Comparison of ENCODE assay signal across 21 cellular contexts in genomic region chr1:233714631-233715217, GRCh38.
DNase-seq lines count a peak whose midpoint lies in the region; FAIRE-seq and TF ChIP-seq lines count a peak whose summit lies in the region.
"Had no signal": no experiment of that assay in that cellular context is flagged by ENCODE, and none has a peak within 500 bp of the region (broad histone marks: within the 10 kb centered on the region; RNA-seq: fewer than 3 reads in every experiment).

No MANE protein-coding gene starts in this region.

- H3K27me3 ChIP-seq in esophagus muscularis mucosa (no peaks in the 10 kb centered on the region), SJCRH30 (no peaks in the 10 kb centered on the region)
- H3K27me3 ChIP-seq: breast epithelium, dorsolateral prefrontal cortex had no signal

- peak; percentile 51 for DNase-seq in COLO668 (lab: John Stamatoyannopoulos, UW; ENCODE audit: unreplicated experiment)
- peak; percentile 52 for DNase-seq in NCI-H1105 (lab: John Stamatoyannopoulos, UW)
- peak; percentile 89 for DNase-seq in NCI-H748 (lab: John Stamatoyannopoulos, UW; ENCODE audit: unreplicated experiment)
- DNase-seq in esophagus muscularis mucosa (ENCODE audit: extremely low spot score) = peak; percentile 45
- no peak for DNase-seq in SJCRH30
- DNase-seq in GM20000 (ENCODE audit: low spot score) = no peak
- DNase-seq in HK-2 (ENCODE audit: unreplicated experiment) = no peak
- no peak for DNase-seq in GM12892 (ENCODE audit: insufficient read length)
- DNase-seq: activated naive CD8-positive, alpha-beta T cell treated with anti-CD3 and anti-CD28 coated beads, Interleukin-2, amount 50 U/mL, for 24 hours; CD4-positive, alpha-beta memory T cell; erythroblast; KBM-7; lower lobe of right lung; MV-4-11; NCI-H345; OCI-M1; right cardiac atrium; T-helper 9 cell; trophoblast cell had no signal

- TF ChIP-seq EP300 in esophagus muscularis mucosa (IDR thresholded peaks at IDR 0.05) = no peak

- intact Hi-C loops in esophagus muscularis mucosa (cut with DNase I) = no loop called here

- H3K4me3 ChIP-seq in esophagus muscularis mucosa = no peak overlapping the region
- no peak overlapping the region for H3K4me3 ChIP-seq in SJCRH30
- H3K4me3 ChIP-seq: breast epithelium, dorsolateral prefrontal cortex, lower lobe of right lung had no signal

- no peak for FAIRE-seq in GM12892 (lab: Jason Lieb, UNC)

- H3K4me1 ChIP-seq in esophagus muscularis mucosa = no peaks in the 10 kb centered on the region
- H3K4me1 ChIP-seq in SJCRH30 = no peaks in the 10 kb centered on the region
- H3K4me1 ChIP-seq: breast epithelium, lower lobe of right lung had no signal

- no peak for TF ChIP-seq POLR2A in esophagus muscularis mucosa (IDR thresholded peaks at IDR 0.05; ENCODE audit: low read depth)
- TF ChIP-seq POLR2A in GM12892 (IDR thresholded peaks at IDR 0.05; ENCODE audit: low read depth, low read length) = no peak

- H3K36me3 ChIP-seq in esophagus muscularis mucosa = no peaks in the 10 kb centered on the region
- H3K36me3 ChIP-seq in SJCRH30 = no peaks in the 10 kb centered on the region
- H3K36me3 ChIP-seq: breast epithelium, lower lobe of right lung had no signal

- H3K9me3 ChIP-seq in esophagus muscularis mucosa (no peaks in the 10 kb centered on the region), SJCRH30 (replicated peaks) (no peaks in the 10 kb centered on the region)
- H3K9me3 ChIP-seq: breast epithelium, lower lobe of right lung had no signal

- TF ChIP-seq CTCF in esophagus muscularis mucosa (IDR thresholded peaks at IDR 0.05) (no peak), GM20000 (IDR thresholded peaks at IDR 0.05; ENCODE audit: extremely low read depth, missing control alignments) (no peak)

- H3K27ac ChIP-seq in esophagus muscularis mucosa (replicated peaks in 1 of 4) (no peak overlapping the region), SJCRH30 (no peak overlapping the region)
- H3K27ac ChIP-seq: breast epithelium, dorsolateral prefrontal cortex, lower lobe of right lung had no signal

- WGBS in esophagus muscularis mucosa = 68% methylated on average over 4 of the region's 4 CpGs

Comparison
In these comparisons a context has a peak if more than half of its experiments do, and no peak if none do; other contexts are left out.
1. DNase-seq: peak in COLO668 (single experiment), NCI-H1105 (single experiment), NCI-H748 (single experiment) and esophagus muscularis mucosa (single experiment); none in SJCRH30 (0 of 2), GM20000 (single experiment), HK-2 (single experiment) and GM12892 (single experiment).